ENCODE assay signal across 27 cellular contexts in genomic region chr20:16013631-16014030, GRCh38.
"Had no signal": no experiment of that assay in that cellular context is flagged by ENCODE, and none has a peak within 500 bp of the region (broad histone marks: within the 10 kb centered on the region; RNA-seq: fewer than 3 reads in every experiment).

No MANE protein-coding gene starts in this region.

- ATAC-seq: activated CD4-positive, CD25-positive, alpha-beta regulatory T cell treated with anti-CD3 and anti-CD28 coated beads, Interleukin-2, amount 50 U/mL, for 24 hours; activated CD8-positive, alpha-beta T cell treated with anti-CD3 and anti-CD28 coated beads for 36 hours; activated T-cell treated with anti-CD3 and anti-CD28 coated beads, Interleukin-2, amount 50 U/mL, for 4 hours; activated T-helper 17 cell treated with anti-CD3 and anti-CD28 coated beads, Interleukin-2, amount 50 U/mL, for 72 hours; body of pancreas; gastroesophageal sphincter; heart right ventricle; T-helper 17 cell had no signal

- H3K4me3 ChIP-seq: body of pancreas, esophagus squamous epithelium, gastroesophageal sphincter, heart right ventricle had no signal

- DNase-seq: activated B cell treated with CpG ODN at 0.5 μM for 24 hours; activated CD4-positive, alpha-beta T cell treated with anti-CD3 and anti-CD28 coated beads for 48 hours; activated CD4-positive, alpha-beta T cell treated with anti-CD3 and anti-CD28 coated beads, Interleukin-2, amount 50 U/mL, for 1 hour; activated CD4-positive, alpha-beta T cell treated with anti-CD3 and anti-CD28 coated beads, Interleukin-2, amount 50 U/mL, for 48 hours; activated CD8-positive, alpha-beta memory T cell treated with anti-CD3 and anti-CD28 coated beads for 24 hours; activated CD8-positive, alpha-beta T cell treated with anti-CD3 and anti-CD28 coated beads for 36 hours; activated effector memory CD4-positive, alpha-beta T cell treated with Interleukin-2 at 50 U/mL for 16 hours; activated gamma-delta T cell treated with Interleukin-2 at 50 U/mL for 16 hours; activated naive CD4-positive, alpha-beta T cell treated with anti-CD3 and anti-CD28 coated beads, Interleukin-2, amount 50 U/mL, for 16 hours; activated naive CD4-positive, alpha-beta T cell treated with Interleukin-2 at 50 U/mL for 16 hours; activated T-cell treated with anti-CD3 and anti-CD28 coated beads, Interleukin-2, amount 50 U/mL, for 4 hours; amniotic stem cell; aorta; body of pancreas; cortex of kidney; effector CD8-positive, alpha-beta T cell; esophagus squamous epithelium; foreskin melanocyte; heart right ventricle; T-helper 1 cell; T-helper 17 cell; T1000; WERI-Rb-1 had no signal

- H3K36me3 ChIP-seq: esophagus squamous epithelium, gastroesophageal sphincter, heart right ventricle, WERI-Rb-1 had no signal

- H3K27me3 ChIP-seq: body of pancreas, esophagus squamous epithelium, gastroesophageal sphincter, heart right ventricle had no signal

- H3K27ac ChIP-seq: body of pancreas, epithelial cell of prostate, esophagus squamous epithelium, gastroesophageal sphincter, heart right ventricle, WERI-Rb-1 had no signal

- H3K4me1 ChIP-seq: body of pancreas, esophagus squamous epithelium, gastroesophageal sphincter, heart right ventricle had no signal

- H3K9me3 ChIP-seq: body of pancreas, esophagus squamous epithelium, gastroesophageal sphincter, heart right ventricle had no signal
